In the genomic region with DNA sequence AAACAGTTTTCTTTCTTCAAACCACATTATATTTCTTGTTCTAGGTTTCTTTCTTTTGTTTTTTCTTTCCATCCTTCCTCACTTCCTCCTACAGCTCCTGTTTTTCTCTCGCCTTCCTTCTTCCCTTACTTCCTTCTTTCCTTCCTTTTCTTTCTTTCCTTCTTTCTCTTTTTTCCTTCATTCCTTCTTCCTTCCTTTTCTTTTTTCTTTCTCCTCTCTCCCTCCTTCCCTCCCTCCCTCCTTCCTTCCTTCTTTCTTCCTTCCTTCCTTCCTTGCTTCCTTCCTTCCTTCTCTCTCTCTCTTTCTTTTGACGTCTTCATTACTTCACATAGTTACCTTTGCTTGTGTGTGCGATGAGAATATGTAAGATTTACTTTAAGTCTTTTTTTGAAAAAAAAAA, we compare ENCODE assay signal across 11 cellular contexts.
"Had no signal": no experiment of that assay in that cellular context is flagged by ENCODE, and none has a peak within 500 bp of the region (broad histone marks: within the 10 kb centered on the region; RNA-seq: fewer than 3 reads in every experiment).

No MANE protein-coding gene starts in this region.

- H3K4me2 ChIP-seq: GM23338 had no signal

- H3K4me1 ChIP-seq: HAP-1 had no signal

- H3K27ac ChIP-seq: GM23248 had no signal

- H3K4me3 Mint-ChIP-seq: GM23338, H9, HFFc6 had no signal

- H3K27ac Mint-ChIP-seq: GM23338, HFFc6 had no signal

- DNase-seq: GM23248, GOT3, H7, H9, HCEC 1CT, HFFc6 had no signal

- H2AFZ ChIP-seq: GM23248, GM23338 had no signal

- H3K4me3 ChIP-seq: GM23248, GM23338, HAP-1 had no signal

- H3K9me3 ChIP-seq: HAP-1 had no signal

- H3K36me3 ChIP-seq: HAP-1 had no signal

- ATAC-seq: GM23338, HCT116 had no signal

- H3K9ac ChIP-seq: GM23248 had no signal

- FAIRE-seq: H1, H54 had no signal
